ENCODE assay signal across 8 cellular contexts in genomic region chr6:117449549-117450439, GRCh38. TPM values are rescaled to one million over a fixed set of nuclear protein-coding genes. Genes with fewer than 3 reads are reported as not detected.
DNase-seq lines count a peak whose midpoint lies in the region; ATAC-seq and TF ChIP-seq lines count a peak whose summit lies in the region.

No MANE protein-coding gene starts in this region.

- H3F3A ChIP-seq in GM23338 (replicated peaks; ENCODE audit: low read depth), result no peaks in the 10 kb centered on the region

- H3K27ac Mint-ChIP-seq in GM23338, result no peak overlapping the region
- H3K27ac Mint-ChIP-seq in memory B cell, result no peak overlapping the region

- no peaks in the 10 kb centered on the region for H3K79me2 ChIP-seq in GM23338 (replicated peaks; ENCODE audit: insufficient read depth)

- peaks cover 12% of the 10 kb centered on the region for H3K4me1 ChIP-seq in GM23338 (ENCODE audit: insufficient read depth)

- no peak overlapping the region for H3K4me2 ChIP-seq in GM23338

- ATAC-seq in GM23338 (peak; percentile 67), memory B cell (ENCODE audit: low read depth) (no peak), GM21528 (IDR thresholded peaks at IDR 0.05; ENCODE audit: low FRiP score, unreplicated experiment) (no peak)

- DNase-seq in Ammon's horn (ENCODE audit: low spot score) (peak; percentile 75), GM23338 (ENCODE audit: low spot score) (peak; percentile 89), NCI-H226 (peak; percentile 47), dermis blood vessel endothelial cell (peak; percentile 87), memory B cell (ENCODE audit: low spot score in 2 of 2) (peak; percentile 34 to 39)
- DNase-seq in activated CD4-positive, alpha-beta T cell treated with anti-CD3 and anti-CD28 coated beads for 24 hours (ENCODE audit: low read depth in 2 of 2), result peak; percentile 35 to 39
- DNase-seq in stimulated activated CD8-positive, alpha-beta memory T cell treated with anti-CD3 and anti-CD28 coated beads, Interleukin-7, amount 100 ng/mL, for 1 hour (ENCODE audit: low read depth in 2 of 2), result peak; percentile 25 to 35

- H3K27ac ChIP-seq in GM23338 (ENCODE audit: low read depth), result no peak overlapping the region

- TF ChIP-seq CTCF in GM23338 (conservative IDR thresholded peaks at IDR 0.05; ENCODE audit: low read depth in 2 of 2), result peak; percentile 69 to 83

- no peaks in the 10 kb centered on the region for H3K27me3 Mint-ChIP-seq in GM23338 (ENCODE audit: insufficient read depth, low read depth, poor library complexity)
- peaks cover 13% of the 10 kb centered on the region for H3K27me3 Mint-ChIP-seq in memory B cell

- no peaks in the 10 kb centered on the region for H3K9me3 Mint-ChIP-seq in GM23338
- H3K9me3 Mint-ChIP-seq in memory B cell, result no peaks in the 10 kb centered on the region

- H3K4me3 Mint-ChIP-seq in GM23338 (no peak overlapping the region), memory B cell (no peak overlapping the region)

- peaks cover 14% of the 10 kb centered on the region for H3K4me1 Mint-ChIP-seq in GM23338
- no peaks in the 10 kb centered on the region for H3K4me1 Mint-ChIP-seq in memory B cell

- no peak overlapping the region for H3K4me3 ChIP-seq in GM23338

- no peak overlapping the region for H2AFZ ChIP-seq in GM23338

- no peaks in the 10 kb centered on the region for H4K20me1 ChIP-seq in GM23338 (replicated peaks; ENCODE audit: insufficient read depth)

- H3K27me3 ChIP-seq in GM23338 (ENCODE audit: insufficient read depth), result no peaks in the 10 kb centered on the region

- H3K36me3 ChIP-seq in GM23338 (ENCODE audit: insufficient read depth), result no peaks in the 10 kb centered on the region

- no peaks in the 10 kb centered on the region for H3K9me2 ChIP-seq in GM23338 (ENCODE audit: insufficient read depth)

- no peaks in the 10 kb centered on the region for H3K36me3 Mint-ChIP-seq in GM23338 (ENCODE audit: low read depth)
- H3K36me3 Mint-ChIP-seq in memory B cell, result no peaks in the 10 kb centered on the region

TF ChIP-seq in GM23338, 12 proteins besides CTCF, POLR2A, EP300 and RAD21:
- TF ChIP-seq JUNB (IDR thresholded peaks at IDR 0.05; ENCODE audit: unreplicated experiment), result no peak
- no peak for TF ChIP-seq ZNF114 (CRISPR knock-in tag; IDR thresholded peaks at IDR 0.05)
- TF ChIP-seq STAT1 (IDR thresholded peaks at IDR 0.05; ENCODE audit: unreplicated experiment), result no peak
- no peak for TF ChIP-seq REST (IDR thresholded peaks at IDR 0.05; ENCODE audit: unreplicated experiment)
- no peak for TF ChIP-seq NANOG (IDR thresholded peaks at IDR 0.05; ENCODE audit: borderline replicate concordance)
- no peak for TF ChIP-seq EZH2 (IDR thresholded peaks at IDR 0.05; ENCODE audit: low read depth, unreplicated experiment)
- TF ChIP-seq ZNF331 (CRISPR knock-in tag; IDR thresholded peaks at IDR 0.05; ENCODE audit: low read depth), result no peak

RNA-seq across cellular contexts. Expression of gene ROS1, which starts 24.1 kb away (rescaled TPM):
- total RNA-seq in GM23338 (2014; rRNA removed; shearing (Covaris generic)), result not detected in 2 replicates
- not detected in 2 replicates for polyA plus RNA-seq in GM23338 (2016; fragmentation: Nextera tagmentation; extraction: Ambion mirVana)
- under 0.01 TPM in 1 of 2 replicates, not detected in the other for total RNA-seq in dermis blood vessel endothelial cell

RNA-seq across cellular contexts. Expression of gene DCBLD1, which starts 32.7 kb away (rescaled TPM):
- total RNA-seq in GM23338 (2014; rRNA removed; shearing (Covaris generic)), result 7.6 and 25.7 TPM in 2 replicates
- 3.2 and 4.2 TPM in 2 replicates for polyA plus RNA-seq in GM23338 (2016; fragmentation: Nextera tagmentation; extraction: Ambion mirVana)
- 35.1 and 41.1 TPM in 2 replicates for total RNA-seq in dermis blood vessel endothelial cell

Comparison
In these comparisons a context has a peak if more than half of its experiments do, and no peak if none do; other contexts are left out.
1. DNase-seq: peak in every context shown above with its lines; median percentile 89 in GM23338; 87 in dermis blood vessel endothelial cell; 75 in Ammon's horn; 47 in NCI-H226; 37 in activated CD4-positive, alpha-beta T cell treated with anti-CD3 and anti-CD28 coated beads for 24 hours; 36 in memory B cell; 30 in stimulated activated CD8-positive, alpha-beta memory T cell treated with anti-CD3 and anti-CD28 coated beads, Interleukin-7, amount 100 ng/mL, for 1 hour.